In genomic region chr17:50922739-50923405, GRCh38 we compare ENCODE assay signal across 21 cellular contexts. TPM values are rescaled to one million over a fixed set of nuclear protein-coding genes. Genes with fewer than 3 reads are reported as not detected.
DNase-seq lines count a peak whose midpoint lies in the region; ATAC-seq, FAIRE-seq and TF ChIP-seq lines count a peak whose summit lies in the region.
"Had no signal": no experiment of that assay in that cellular context is flagged by ENCODE, and none has a peak within 500 bp of the region (broad histone marks: within the 10 kb centered on the region; RNA-seq: fewer than 3 reads in every experiment).

No MANE protein-coding gene starts in this region.

- H3K27me3 Mint-ChIP-seq in naive thymus-derived CD8-positive, alpha-beta T cell, result no peaks in the 10 kb centered on the region
- H3K27me3 Mint-ChIP-seq: activated CD8-positive, alpha-beta T cell treated with anti-CD3 and anti-CD28 coated beads for 36 hours; activated naive CD8-positive, alpha-beta T cell; central memory CD8-positive, alpha-beta T cell had no signal

- no TSS peak for BruUV-seq in PC-9 (replicated peaks; lab: Mats Ljungman, UMichigan)

- H3K4me3 ChIP-seq in A549 (no peak overlapping the region), PC-9 (no peak overlapping the region), esophagus (ENCODE audit: low read depth in 1 of 2, low read length in 2 of 2) (no peak overlapping the region), uterus (no peak overlapping the region)
- H3K4me3 ChIP-seq: HAP-1, upper lobe of left lung had no signal

- H3K9me2 ChIP-seq in PC-9 (ENCODE audit: insufficient read depth), result no peaks in the 10 kb centered on the region

- H3K36me3 Mint-ChIP-seq in naive thymus-derived CD8-positive, alpha-beta T cell, result no peaks in the 10 kb centered on the region
- H3K36me3 Mint-ChIP-seq: activated naive CD8-positive, alpha-beta T cell; mesothelial cell of epicardium had no signal

- no peak for TF ChIP-seq CTCF in A549 (IDR thresholded peaks at IDR 0.05)
- no peak for TF ChIP-seq CTCF in PC-9 (conservative IDR thresholded peaks at IDR 0.05)
- TF ChIP-seq CTCF in uterus (IDR thresholded peaks at IDR 0.05), result no peak

- DNase-seq in A549 (ENCODE audit: low read depth in 1 of 2, low spot score in 1 of 2), result no peak
- DNase-seq in PC-9, result no peak
- no peak for DNase-seq in naive thymus-derived CD8-positive, alpha-beta T cell
- DNase-seq in NCI-H1694 (lab: John Stamatoyannopoulos, UW), result no peak
- DNase-seq in stimulated activated CD8-positive, alpha-beta memory T cell treated with anti-CD3 and anti-CD28 coated beads, Interleukin-4, amount 100 ng/mL, for 48 hours, result no peak
- DNase-seq in uterus, result no peak
- DNase-seq: activated CD4-positive, CD25-positive, alpha-beta regulatory T cell treated with anti-CD3 and anti-CD28 coated beads, Interleukin-2, amount 50 U/mL, for 72 hours; activated CD8-positive, alpha-beta T cell treated with anti-CD3 and anti-CD28 coated beads for 36 hours; aorta; NCI-H1930; stimulated activated CD4-positive, alpha-beta T cell treated with anti-CD3 and anti-CD28 coated beads, Interleukin-15, amount 100 ng/mL, for 24 hours; upper lobe of left lung had no signal

- peaks cover 29 to 60% (median 55%) of the 10 kb centered on the region in 4 donors for H3K4me1 Mint-ChIP-seq in naive thymus-derived CD8-positive, alpha-beta T cell

- H3K4me3 Mint-ChIP-seq in naive thymus-derived CD8-positive, alpha-beta T cell, result no peak overlapping the region
- H3K4me3 Mint-ChIP-seq: activated CD8-positive, alpha-beta T cell treated with anti-CD3 and anti-CD28 coated beads for 36 hours; activated naive CD8-positive, alpha-beta T cell; central memory CD8-positive, alpha-beta T cell; mesothelial cell of epicardium had no signal

- TF ChIP-seq POLR2A in A549 (IDR thresholded peaks at IDR 0.05; ENCODE audit: low read length) (no peak), uterus (IDR thresholded peaks at IDR 0.05) (no peak)

- TF ChIP-seq RAD21 in A549 (conservative IDR thresholded peaks at IDR 0.05 in 1 of 2, IDR thresholded peaks at IDR 0.05 in 1 of 2), result no peak

- H3K9me3 ChIP-seq in A549, result no peaks in the 10 kb centered on the region
- H3K9me3 ChIP-seq in PC-9 (ENCODE audit: insufficient read depth, low read depth), result no peaks in the 10 kb centered on the region
- no peaks in the 10 kb centered on the region for H3K9me3 ChIP-seq in esophagus (ENCODE audit: control insufficient read depth in 2 of 2, insufficient read depth in 1 of 2, low read depth in 1 of 2, low read length in 1 of 2)
- no peaks in the 10 kb centered on the region for H3K9me3 ChIP-seq in uterus
- H3K9me3 ChIP-seq: HAP-1, upper lobe of left lung had no signal

- H3K27me3 ChIP-seq in PC-9 (ENCODE audit: insufficient read depth, low read depth) (no peaks in the 10 kb centered on the region), esophagus (ENCODE audit: control insufficient read depth in 1 of 2, insufficient read depth in 2 of 2, low read length in 2 of 2) (no peaks in the 10 kb centered on the region), uterus (no peaks in the 10 kb centered on the region)
- H3K27me3 ChIP-seq: upper lobe of left lung had no signal

- ATAC-seq in A549, result no peak
- ATAC-seq in naive thymus-derived CD8-positive, alpha-beta T cell, result no peak
- no peak for ATAC-seq in HG02763 (IDR thresholded peaks at IDR 0.05; ENCODE audit: unreplicated experiment)
- ATAC-seq: activated CD8-positive, alpha-beta T cell treated with anti-CD3 and anti-CD28 coated beads for 36 hours; sciatic nerve had no signal

- FAIRE-seq in A549 (lab: Jason Lieb, UNC), result no peak

- CTCF ChIA-PET in A549 (lab: Yijun Ruan, JAX) (interaction anchor here (0.9 to 6.8 kb wide), 8 partner anchors 8 to 138 kb away, joined by 3 to 25 read pairs (median 4); partner anchors contain the start of gene TOB1), PC-9 (lab: Charles Lee) (no interaction called here)

- no peak overlapping the region for H2AFZ ChIP-seq in PC-9

- POLR2A ChIA-PET in A549 (lab: Yijun Ruan, JAX) (interaction anchor here (0.7 to 13.2 kb wide), 4 partner anchors 9 to 56 kb away, joined by 3 to 130 read pairs (median 4); partner anchors contain the start of gene TOB1), PC-9 (lab: Charles Lee; ENCODE audit: unreplicated experiment) (interaction anchor here (0.6 kb wide), 1 partner anchor 39 kb away, joined by 10 read pairs; no protein-coding TSS in a partner anchor)
- POLR2A ChIA-PET in naive thymus-derived CD8-positive, alpha-beta T cell (lab: Charles Lee), result interaction anchor here (0.5 to 21.5 kb wide), 5 partner anchors 8 to 198 kb away, joined by 3 to 544 read pairs (median 15); partner anchors contain the start of genes SPAG9 and TOB1

- TF ChIP-seq EP300 in A549 (IDR thresholded peaks at IDR 0.05), result no peak

- WGBS in A549 (ENCODE audit: missing lambda C conversion rate), result 79% methylated on average over 6 of the region's 6 CpGs
- 66 to 79% methylated on average over 6 of the region's 6 CpGs for WGBS in esophagus, 2 donors

- H3K79me2 ChIP-seq in PC-9 (ENCODE audit: low read depth), result no peaks in the 10 kb centered on the region

- no peaks in the 10 kb centered on the region for H3K36me3 ChIP-seq in PC-9 (ENCODE audit: low read depth)
- no peaks in the 10 kb centered on the region for H3K36me3 ChIP-seq in esophagus (ENCODE audit: control insufficient read depth in 2 of 2, insufficient read depth in 2 of 2, low read length in 1 of 2)
- H3K36me3 ChIP-seq in uterus, result no peaks in the 10 kb centered on the region
- H3K36me3 ChIP-seq: HAP-1, upper lobe of left lung had no signal

- no peaks in the 10 kb centered on the region for H4K20me1 ChIP-seq in PC-9 (ENCODE audit: insufficient read depth)

- H3K9me3 Mint-ChIP-seq in naive thymus-derived CD8-positive, alpha-beta T cell, result no peaks in the 10 kb centered on the region
- H3K9me3 Mint-ChIP-seq: activated CD8-positive, alpha-beta T cell treated with anti-CD3 and anti-CD28 coated beads for 36 hours; central memory CD8-positive, alpha-beta T cell; mesothelial cell of epicardium had no signal

- intact Hi-C loops in PC-9 (cut with micrococcal nuclease; ENCODE audit: unreplicated experiment), result no loop called here
- intact Hi-C loops in uterus (cut with DNase I; ENCODE audit: low total_unique reads), result no loop called here

- H3K4me1 ChIP-seq in A549, result peaks cover 70% of the 10 kb centered on the region
- peaks cover 80% of the 10 kb centered on the region for H3K4me1 ChIP-seq in PC-9 (replicated peaks; ENCODE audit: insufficient read depth)
- peaks cover 14 to 19% of the 10 kb centered on the region in 2 donors for H3K4me1 ChIP-seq in esophagus (ENCODE audit: control insufficient read depth in 2 of 2, insufficient read depth in 2 of 2, low read length in 1 of 2)
- H3K4me1 ChIP-seq in uterus, result no peaks in the 10 kb centered on the region
- H3K4me1 ChIP-seq: HAP-1 had no signal

- H3F3A ChIP-seq in PC-9 (ENCODE audit: insufficient read depth, low read depth), result peaks cover 24% of the 10 kb centered on the region

- H3K4me2 ChIP-seq in A549 (peak overlapping the region; percentile 31), PC-9 (peak overlapping the region; percentile 18)

- H3K27ac ChIP-seq in A549 (peak overlapping the region; percentile 87 to 92), PC-9 (no peak overlapping the region), esophagus (ENCODE audit: low read depth in 2 of 2, low read length in 1 of 2) (peak overlapping the region; percentile 38 to 50), uterus (no peak overlapping the region)
- H3K27ac ChIP-seq: C4-2B, HL-60, upper lobe of left lung had no signal

- H3K27ac Mint-ChIP-seq in naive thymus-derived CD8-positive, alpha-beta T cell, result peak overlapping the region in 8 of 10 donors; percentile 4 to 100 (median 70)
- H3K27ac Mint-ChIP-seq: activated CD8-positive, alpha-beta T cell treated with anti-CD3 and anti-CD28 coated beads for 36 hours; activated naive CD8-positive, alpha-beta T cell; mesothelial cell of epicardium had no signal

TF ChIP-seq in A549, 52 proteins besides CTCF, POLR2A, EP300 and RAD21:
- TF ChIP-seq CHD4 (IDR thresholded peaks at IDR 0.05; ENCODE audit: borderline replicate concordance) (no peak), POLR2AphosphoS2 (conservative IDR thresholded peaks at IDR 0.05; ENCODE audit: low read length) (no peak)

RNA-seq across cellular contexts. Expression of gene TOB1, which starts 56.7 kb away (rescaled TPM):
- polyA plus RNA-seq in A549 (2011; rRNA removed) (101 and 133 TPM in 2 replicates), A549 (2017; fragmentation: RNase III; extraction: RNeasy Plus Mini Kit Qiagen cat#74134 plus additional on column Dnase treatment) (77.9 to 111 TPM (median 103 TPM) in 3 replicates), esophagus (10 to 100 TPM; 32.7 to 52.9 TPM)
- 39.6 and 55.5 TPM in 2 replicates for polyA plus RNA-seq in A549 (2012; cell fraction: cytosol; rRNA removed)
- polyA plus RNA-seq in A549 (2012; cell fraction: nucleus; rRNA removed), result 57.4 and 64.7 TPM in 2 replicates
- polyA minus RNA-seq in A549 (2011; rRNA and poly(A)+ RNA removed), result 172 and 195 TPM in 2 replicates
- total RNA-seq in PC-9 (2021) (54.2 and 67.9 TPM in 2 replicates), uterus (10 to 100 TPM; 16.5 to 64.3 (median 27.5) TPM)
- 100 to 1,000 TPM in 1 of 2 experiments, 10 to 100 TPM in 1; 86.8 to 107 TPM for total RNA-seq in naive thymus-derived CD8-positive, alpha-beta T cell
- polyA plus RNA-seq in naive thymus-derived CD8-positive, alpha-beta T cell, result 100 to 1,000 TPM in 1 of 3 donors, 10 to 100 TPM in 2; 42.9 to 114 (median 65.1) TPM

Comparison
In these comparisons a context has a peak if more than half of its experiments do, and no peak if none do; other contexts are left out.
1. H3K27ac ChIP-seq: peak in A549 (2 of 2) and esophagus (2 of 2); none in PC-9 (single experiment) and uterus (0 of 2).